In the genomic region with DNA sequence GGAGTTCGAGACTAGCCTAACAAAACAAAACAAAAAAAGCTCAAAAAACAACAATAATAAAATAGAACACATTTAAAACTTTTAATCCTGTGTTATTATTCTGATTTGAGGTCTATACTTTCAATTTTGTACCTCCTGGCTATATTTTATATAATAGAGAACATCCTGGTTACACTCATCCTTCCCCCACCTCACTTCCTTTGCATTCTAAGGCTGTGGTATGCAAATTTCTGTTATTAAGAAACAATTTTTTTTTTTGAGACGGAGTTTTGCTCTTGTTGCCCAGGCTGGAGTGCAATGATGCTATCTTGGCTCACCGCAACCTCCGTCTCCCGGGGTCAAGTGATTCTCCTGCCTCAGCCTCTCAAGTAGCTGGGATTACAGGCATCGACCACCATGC, we compare ENCODE assay signal across 25 cellular contexts. TPM values are rescaled to one million over a fixed set of nuclear protein-coding genes. Genes with fewer than 3 reads are reported as not detected.
DNase-seq lines count a peak whose midpoint lies in the region; ATAC-seq and TF ChIP-seq lines count a peak whose summit lies in the region.
"Had no signal": no experiment of that assay in that cellular context is flagged by ENCODE, and none has a peak within 500 bp of the region (broad histone marks: within the 10 kb centered on the region; RNA-seq: fewer than 3 reads in every experiment).

No MANE protein-coding gene starts in this region.

- peak overlapping the region; percentile 11 to 84 (median 67) for H3K4me3 Mint-ChIP-seq in CD4-positive, CD25-positive, alpha-beta regulatory T cell
- H3K4me3 Mint-ChIP-seq in CD4-positive, alpha-beta memory T cell: peak overlapping the region in 7 of 8 donors; percentile 16 to 66 (median 28)
- H3K4me3 Mint-ChIP-seq in T-helper 17 cell (peak overlapping the region; percentile 15), nephron progenitor cell (no peak overlapping the region)
- H3K4me3 Mint-ChIP-seq: GM23338, H9 had no signal

- H3K4me1 Mint-ChIP-seq in CD4-positive, CD25-positive, alpha-beta regulatory T cell: peaks cover 26 to 60% (median 45%) of the 10 kb centered on the region in 4 donors
- peaks cover 13 to 63% (median 42%) of the 10 kb centered on the region in 4 donors for H3K4me1 Mint-ChIP-seq in CD4-positive, alpha-beta memory T cell
- H3K4me1 Mint-ChIP-seq in T-helper 17 cell (peaks cover 26% of the 10 kb centered on the region), nephron progenitor cell (peaks cover 44% of the 10 kb centered on the region)

- H3K36me3 Mint-ChIP-seq in CD4-positive, CD25-positive, alpha-beta regulatory T cell: peaks cover 16% of the 10 kb centered on the region
- H3K36me3 Mint-ChIP-seq in CD4-positive, alpha-beta memory T cell: peaks cover 15 to 26% of the 10 kb centered on the region in 2 donors
- H3K36me3 Mint-ChIP-seq in T-helper 17 cell (ENCODE audit: low read depth): peaks cover 6% of the 10 kb centered on the region
- peaks cover 18% of the 10 kb centered on the region for H3K36me3 Mint-ChIP-seq in nephron progenitor cell (ENCODE audit: low read depth)

- POLR2A ChIA-PET in CD4-positive, alpha-beta memory T cell (lab: Charles Lee; ENCODE audit: partially characterized antibody): no interaction called here

- H3K27ac ChIP-seq in CD4-positive, CD25-positive, alpha-beta regulatory T cell (ENCODE audit: insufficient read depth, low read length, poor library complexity, severe bottlenecking): peak overlapping the region; percentile 41
- H3K27ac ChIP-seq in CD4-positive, alpha-beta memory T cell (ENCODE audit: low read depth, low read length): no peak overlapping the region
- no peak overlapping the region for H3K27ac ChIP-seq in ascending aorta
- H3K27ac ChIP-seq: A549 had no signal

- H3K9me3 ChIP-seq in CD4-positive, CD25-positive, alpha-beta regulatory T cell (ENCODE audit: control insufficient read depth in 2 of 2, low read length in 2 of 2): no peaks in the 10 kb centered on the region
- H3K9me3 ChIP-seq in CD4-positive, alpha-beta memory T cell (ENCODE audit: control insufficient read depth in 1 of 2, low read length in 2 of 2): no peaks in the 10 kb centered on the region
- H3K9me3 ChIP-seq in T-helper 17 cell (ENCODE audit: control insufficient read depth, low read length, poor library complexity, severe bottlenecking) (peaks cover 3% of the 10 kb centered on the region), ascending aorta (no peaks in the 10 kb centered on the region)
- H3K9me3 ChIP-seq: A549, SK-N-SH had no signal

- intact Hi-C loops in CD4-positive, alpha-beta memory T cell (cut with micrococcal nuclease): loop anchor here (5.0 kb wide), 1 partner anchor 39 kb away; no protein-coding TSS in a partner anchor
- intact Hi-C loops in ascending aorta (cut with DNase I): loop anchor here (5.0 to 10.0 kb wide), 2 partner anchors 161 to 1067 kb away; a partner anchor contains a TSS

- H3K4me3 ChIP-seq in CD4-positive, CD25-positive, alpha-beta regulatory T cell (ENCODE audit: low read depth, low read length): peak overlapping the region; percentile 29
- no peak overlapping the region for H3K4me3 ChIP-seq in CD4-positive, alpha-beta memory T cell (ENCODE audit: low read length in 2 of 2)
- no peak overlapping the region for H3K4me3 ChIP-seq in ascending aorta
- H3K4me3 ChIP-seq: A549; BLaER1 treated with 17β-estradiol and CSF1 and Interleukin-3, amounts not matched to agents 10 nM and 100 nM; GM23338; K562 had no signal

- peaks cover 30% of the 10 kb centered on the region for H3K27me3 Mint-ChIP-seq in CD4-positive, CD25-positive, alpha-beta regulatory T cell
- H3K27me3 Mint-ChIP-seq in CD4-positive, alpha-beta memory T cell: peaks cover 0 to 2% of the 10 kb centered on the region in 2 donors
- peaks cover 7% of the 10 kb centered on the region for H3K27me3 Mint-ChIP-seq in T-helper 17 cell
- H3K27me3 Mint-ChIP-seq in nephron progenitor cell (ENCODE audit: low read depth, poor library complexity): peaks cover 16% of the 10 kb centered on the region

- no peak for ATAC-seq in CD4-positive, CD25-positive, alpha-beta regulatory T cell (ENCODE audit: low read depth in 2 of 2)
- ATAC-seq in T-helper 17 cell (peak; percentile 9), GM19467 (IDR thresholded peaks at IDR 0.05; ENCODE audit: unreplicated experiment) (no peak)
- ATAC-seq: A549, GM23338, K562, PC-3 had no signal

- H3K9me3 Mint-ChIP-seq in CD4-positive, CD25-positive, alpha-beta regulatory T cell: no peaks in the 10 kb centered on the region
- peaks cover 0 to 3% (median 0%) of the 10 kb centered on the region in 8 donors for H3K9me3 Mint-ChIP-seq in CD4-positive, alpha-beta memory T cell
- no peaks in the 10 kb centered on the region for H3K9me3 Mint-ChIP-seq in nephron progenitor cell

- CTCF ChIA-PET in CD4-positive, alpha-beta memory T cell (lab: Charles Lee; ENCODE audit: partially characterized antibody): no interaction called here

- peak overlapping the region in 2 of 3 donors; percentile 44 to 84 for H3K27ac Mint-ChIP-seq in CD4-positive, CD25-positive, alpha-beta regulatory T cell
- H3K27ac Mint-ChIP-seq in CD4-positive, alpha-beta memory T cell: peak overlapping the region; percentile 75 to 94 (median 85)
- H3K27ac Mint-ChIP-seq in T-helper 17 cell: peak overlapping the region; percentile 75
- no peak overlapping the region for H3K27ac Mint-ChIP-seq in nephron progenitor cell
- H3K27ac Mint-ChIP-seq: GM23338, H9 had no signal

- H3K27me3 ChIP-seq in CD4-positive, CD25-positive, alpha-beta regulatory T cell (ENCODE audit: control insufficient read depth, insufficient read depth, low read length): no peaks in the 10 kb centered on the region
- H3K27me3 ChIP-seq in CD4-positive, alpha-beta memory T cell (ENCODE audit: insufficient read depth, low read length): no peaks in the 10 kb centered on the region
- no peaks in the 10 kb centered on the region for H3K27me3 ChIP-seq in ascending aorta

- TF ChIP-seq CTCF in nephron progenitor cell (IDR thresholded peaks at IDR 0.05) (no peak), ascending aorta (IDR thresholded peaks at IDR 0.05) (no peak)

- H3K4me1 ChIP-seq in CD4-positive, CD25-positive, alpha-beta regulatory T cell (ENCODE audit: control insufficient read depth, insufficient read depth, low read length, poor library complexity, severe bottlenecking): peaks cover 36% of the 10 kb centered on the region
- peaks cover 47% of the 10 kb centered on the region for H3K4me1 ChIP-seq in CD4-positive, alpha-beta memory T cell (ENCODE audit: insufficient read depth, low read length)
- H3K4me1 ChIP-seq in ascending aorta: peaks cover 4 to 15% of the 10 kb centered on the region in 2 donors

- peak in 2 of 3 donors; percentile 57 to 65 for DNase-seq in CD4-positive, CD25-positive, alpha-beta regulatory T cell
- peak; percentile 29 to 66 (median 53) for DNase-seq in CD4-positive, alpha-beta memory T cell
- DNase-seq in T-helper 17 cell (no peak), nephron progenitor cell (no peak), ascending aorta (ENCODE audit: low spot score in 2 of 2) (no peak)
- DNase-seq in central memory CD4-positive, alpha-beta T cell: peak; percentile 53
- DNase-seq in activated T-cell treated with anti-CD3 and anti-CD28 coated beads, Interleukin-2, amount 50 U/mL, for 1 hour: no peak
- DNase-seq: DMS 273 treated with DMSO at 0.1 percent for 48 hours, DMS79, H9, Kasumi-1, NCI-H1048, NCI-H1417, NCI-H1694, NCI-H2029 treated with DMSO at 0.1 percent for 48 hours, NCI-H446 treated with DMSO at 0.1 percent for 48 hours, NCI-H526 treated with DMSO at 0.1 percent for 48 hours, PC-3, SK-N-SH, SW 1271 had no signal

- H3K36me3 ChIP-seq in CD4-positive, CD25-positive, alpha-beta regulatory T cell (ENCODE audit: control insufficient read depth, insufficient read depth, low read length): peaks cover 5% of the 10 kb centered on the region
- peaks cover 10% of the 10 kb centered on the region for H3K36me3 ChIP-seq in CD4-positive, alpha-beta memory T cell (ENCODE audit: insufficient read depth, low read length)
- H3K36me3 ChIP-seq in ascending aorta: peaks cover 8 to 10% of the 10 kb centered on the region in 2 donors

RNA-seq across cellular contexts. Expression of a gene that starts 3.1 kb away (rescaled TPM):
- 1,729 TPM for total RNA-seq in CD4-positive, CD25-positive, alpha-beta regulatory T cell
- 1,000 to 10,000 TPM; 1,921 to 2,513 (median 2,239) TPM for polyA plus RNA-seq in CD4-positive, CD25-positive, alpha-beta regulatory T cell
- 1,000 to 10,000 TPM; 2,354 to 2,406 TPM for total RNA-seq in CD4-positive, alpha-beta memory T cell
- 1,000 to 10,000 TPM; 1,217 to 2,448 TPM for polyA plus RNA-seq in CD4-positive, alpha-beta memory T cell
- total RNA-seq in T-helper 17 cell (1,000 to 10,000 TPM; 2,267 to 2,325 TPM), ascending aorta (22.1 TPM)

RNA-seq across cellular contexts. Expression of a gene that starts 3.1 kb away (rescaled TPM):
- 2.8 TPM for total RNA-seq in CD4-positive, CD25-positive, alpha-beta regulatory T cell
- 1 to 10 TPM; 3.7 to 5.8 (median 5.1) TPM for polyA plus RNA-seq in CD4-positive, CD25-positive, alpha-beta regulatory T cell
- total RNA-seq in CD4-positive, alpha-beta memory T cell: 1 to 10 TPM; 4.4 to 4.6 TPM
- 1 to 10 TPM; 2.4 to 5.0 TPM for polyA plus RNA-seq in CD4-positive, alpha-beta memory T cell
- 1 to 10 TPM; 1.7 to 2.1 TPM for total RNA-seq in T-helper 17 cell
- total RNA-seq in ascending aorta: 8.2 TPM

RNA-seq across cellular contexts. Expression of a gene that starts 39.9 kb away (rescaled TPM):
- 102 TPM for total RNA-seq in CD4-positive, CD25-positive, alpha-beta regulatory T cell
- 10 to 100 TPM; 34.1 to 55.8 (median 43.5) TPM for polyA plus RNA-seq in CD4-positive, CD25-positive, alpha-beta regulatory T cell
- total RNA-seq in CD4-positive, alpha-beta memory T cell: 100 to 1,000 TPM; 113 to 120 TPM
- 10 to 100 TPM; 51.7 to 59.0 TPM for polyA plus RNA-seq in CD4-positive, alpha-beta memory T cell
- 100 to 1,000 TPM; 118 to 123 TPM for total RNA-seq in T-helper 17 cell
- total RNA-seq in ascending aorta: 90.3 TPM

Comparison
In these comparisons a context has a peak if more than half of its experiments do, and no peak if none do; other contexts are left out.
1. DNase-seq: peak in CD4-positive, CD25-positive, alpha-beta regulatory T cell (2 of 3), CD4-positive, alpha-beta memory T cell (5 of 5) and central memory CD4-positive, alpha-beta T cell (single experiment); none in T-helper 17 cell (0 of 3), nephron progenitor cell (single experiment), ascending aorta (0 of 2) and activated T-cell treated with anti-CD3 and anti-CD28 coated beads, Interleukin-2, amount 50 U/mL, for 1 hour (single experiment).
2. RNA of a gene that starts 3.1 kb away (total RNA-seq): 2,354 to 2,406 TPM in CD4-positive, alpha-beta memory T cell, 2,267 to 2,325 TPM in T-helper 17 cell and 1,729 TPM in CD4-positive, CD25-positive, alpha-beta regulatory T cell (single experiment); 22.1 TPM in ascending aorta (single experiment); every median in the first group is over 10 times any median in the second.